18 cellular contexts compared by ENCODE assay signal in the genomic region with DNA sequence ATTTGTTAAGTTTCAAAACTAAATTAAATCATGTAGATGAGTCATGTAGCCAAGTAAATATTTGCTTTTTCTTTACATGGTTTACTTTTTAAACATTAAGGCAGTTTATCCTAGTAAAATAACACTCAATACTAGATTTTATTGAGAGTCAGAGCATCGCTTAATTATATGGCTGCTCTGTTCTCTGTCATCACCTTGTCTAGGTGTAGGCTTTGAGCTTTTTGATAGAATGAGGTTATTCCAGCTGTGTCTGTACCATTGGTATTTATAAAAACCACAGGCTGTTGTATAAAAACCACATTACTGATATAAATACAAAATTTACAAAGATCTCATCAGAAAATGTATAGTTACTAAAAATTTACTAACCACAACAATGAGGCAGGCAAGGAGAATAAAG. TPM values are rescaled to one million over a fixed set of nuclear protein-coding genes. Genes with fewer than 3 reads are reported as not detected.
"Had no signal": no experiment of that assay in that cellular context is flagged by ENCODE, and none has a peak within 500 bp of the region (broad histone marks: within the 10 kb centered on the region; RNA-seq: fewer than 3 reads in every experiment).

No MANE protein-coding gene starts in this region.

- H3K4me3 ChIP-seq: hepatocyte, thoracic aorta, upper lobe of left lung had no signal

- H3K27me3 ChIP-seq: hepatocyte, upper lobe of left lung had no signal

- H3K36me3 ChIP-seq: thoracic aorta, upper lobe of left lung had no signal

- H3K9me3 ChIP-seq: thoracic aorta, upper lobe of left lung had no signal

- DNase-seq: activated CD4-positive, alpha-beta T cell treated with anti-CD3 and anti-CD28 coated beads, Interleukin-2, amount 50 U/mL, for 1 hour; activated CD4-positive, CD25-positive, alpha-beta regulatory T cell treated with anti-CD3 and anti-CD28 coated beads, Interleukin-2, amount 50 U/mL, for 72 hours; activated CD8-positive, alpha-beta memory T cell treated with anti-CD3 and anti-CD28 coated beads for 24 hours; activated CD8-positive, alpha-beta memory T cell treated with anti-CD3 and anti-CD28 coated beads, Interleukin-2, amount 50 U/mL, for 48 hours; activated effector memory CD4-positive, alpha-beta T cell treated with Interleukin-2 at 50 U/mL for 16 hours; activated naive CD4-positive, alpha-beta T cell treated with anti-CD3 and anti-CD28 coated beads, Interleukin-2, amount 50 U/mL, for 16 hours; activated T-cell treated with anti-CD3 and anti-CD28 coated beads, Interleukin-2, amount 50 U/mL, for 48 hours; aorta; dermis blood vessel endothelial cell; effector memory CD4-positive, alpha-beta T cell; nephron progenitor cell; occipital lobe; stimulated activated naive B cell treated with anti-CD40 and anti-IgM and Interleukin-4, amounts not matched to agents 10 μg/mL and 1 μg/mL and 100 μg/mL, for 72 hours; upper lobe of left lung had no signal

- H3K4me2 ChIP-seq: hepatocyte had no signal

- FAIRE-seq: endothelial cell of umbilical vein had no signal

- H3K27ac ChIP-seq: hepatocyte, thoracic aorta, upper lobe of left lung, VCaP had no signal

- H3K4me1 ChIP-seq: upper lobe of left lung had no signal

- ATAC-seq: stimulated activated naive B cell treated with anti-CD40 and anti-IgM and Interleukin-4, amounts not matched to agents 10 μg/mL and 1 μg/mL and 100 μg/mL, for 72 hours had no signal

RNA-seq across cellular contexts. Expression of gene GPR52, which starts 42.5 kb away (rescaled TPM):
- polyA plus RNA-seq: aorta, hepatocyte had no signal
